Comparison of ENCODE assay signal across 12 cellular contexts in the genomic region with DNA sequence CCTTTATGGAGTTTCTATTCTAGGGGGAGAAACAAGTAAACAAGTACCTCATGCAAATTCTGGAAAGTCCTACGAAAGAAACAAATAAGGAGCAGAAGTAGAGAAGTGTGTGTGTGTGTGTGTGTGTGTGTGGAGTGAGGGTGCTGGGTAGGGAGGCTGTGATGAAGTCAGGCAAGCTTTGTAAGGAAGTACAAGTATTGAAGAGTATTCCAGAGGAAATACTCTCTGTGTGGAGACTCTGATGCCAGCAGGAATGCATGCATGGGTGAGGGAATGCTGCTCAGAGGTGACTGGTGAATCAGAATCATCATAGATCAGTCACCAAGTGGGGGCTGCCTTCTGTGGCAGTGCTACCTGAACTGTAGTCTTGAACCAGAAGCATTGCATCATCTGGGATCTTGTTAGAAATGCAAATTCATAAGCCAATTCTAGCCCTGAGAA. TPM values are rescaled to one million over a fixed set of nuclear protein-coding genes. Genes with fewer than 3 reads are reported as not detected.
DNase-seq lines count a peak whose midpoint lies in the region; ATAC-seq, FAIRE-seq and TF ChIP-seq lines count a peak whose summit lies in the region.
"Had no signal": no experiment of that assay in that cellular context is flagged by ENCODE, and none has a peak within 500 bp of the region (broad histone marks: within the 10 kb centered on the region; RNA-seq: fewer than 3 reads in every experiment).

No MANE protein-coding gene starts in this region.

- TF ChIP-seq POLR2A in GM12892 (IDR thresholded peaks at IDR 0.05; ENCODE audit: low read depth, low read length) = no peak
- no peak for TF ChIP-seq POLR2A in GM12878 (IDR thresholded peaks at IDR 0.05; ENCODE audit: low read depth, low read length)

- POLR2A ChIA-PET in GM12878 (lab: Charles Lee) = no interaction called here

- intact Hi-C loops in GM12878 (cut with micrococcal nuclease; ENCODE audit: unreplicated experiment) = no loop called here

- peak; percentile 66 for FAIRE-seq in GM12892 (lab: Jason Lieb, UNC)
- FAIRE-seq in GM12878 (lab: Jason Lieb, UNC) = peak; percentile 77

- H3K4me3 ChIP-seq in GM12878 (no peak overlapping the region), mesendoderm (ENCODE audit: low read length) (no peak overlapping the region)
- H3K4me3 ChIP-seq: colonic mucosa had no signal

- SMC1A ChIA-PET in GM12878 (lab: Charles Lee; ENCODE audit: uncharacterized antibody, unreplicated experiment) = interaction anchor here (1.8 kb wide), 1 partner anchor 9 kb away, joined by 5 read pairs; no protein-coding TSS in a partner anchor

- H3K4me2 ChIP-seq in GM12878 (ENCODE audit: control insufficient read depth, insufficient read depth) = 0 out of 2 replicates have a peak overlapping the region, but pooled peaks have one; percentile 64
- H3K4me2 ChIP-seq in mesendoderm (ENCODE audit: low read length) = no peak overlapping the region

- H3K4ac ChIP-seq in mesendoderm (ENCODE audit: low read depth, low read length) = no peak overlapping the region

- H2BK15ac ChIP-seq in mesendoderm (replicated peaks; ENCODE audit: low read depth) = no peak overlapping the region

- H3K79me1 ChIP-seq in mesendoderm (ENCODE audit: low read length) = no peaks in the 10 kb centered on the region

- peaks cover 8% of the 10 kb centered on the region; the same call in 2 of the 3 replicates for H3K9me3 ChIP-seq in GM12878 (replicated peaks; ENCODE audit: control insufficient read depth, insufficient read depth, low read length)
- H3K9me3 ChIP-seq: colonic mucosa had no signal

- RAD21 ChIA-PET in GM12878 (lab: Charles Lee; ENCODE audit: unreplicated experiment) = interaction anchor here (1.2 kb wide), 1 partner anchor 23 kb away, joined by 3 read pairs; no protein-coding TSS in a partner anchor

- H2AK5ac ChIP-seq in mesendoderm (ENCODE audit: low read length) = no peak overlapping the region

- H3K9ac ChIP-seq in GM12878 (ENCODE audit: control insufficient read depth, insufficient read depth, low read length) (no peak overlapping the region), mesendoderm (ENCODE audit: low read length) (no peak overlapping the region)

- in situ Hi-C loops in GM12878 (cut with MboI) = no loop called here

- no TSS peak for BruUV-seq in GM12878 (replicated peaks; lab: Mats Ljungman, UMichigan)

- no peak for DNase-seq in GM12892 (ENCODE audit: insufficient read length)
- no peak for DNase-seq in GM12878 (ENCODE audit: low read depth, low spot score)
- DNase-seq in mesendoderm = peak; percentile 75
- DNase-seq in activated effector memory CD4-positive, alpha-beta T cell treated with anti-CD3 and anti-CD28 coated beads, Interleukin-2, amount 50 U/mL, for 16 hours = no peak
- no peak for DNase-seq in OCI-M2 (lab: John Stamatoyannopoulos, UW; ENCODE audit: unreplicated experiment)
- DNase-seq in GOT3 (lab: John Stamatoyannopoulos, UW) = no peak
- DNase-seq: activated effector memory CD4-positive, alpha-beta T cell treated with Interleukin-2 at 50 U/mL for 16 hours; CD4-positive, CD25-positive, alpha-beta regulatory T cell; colonic mucosa; NCI-H2171 had no signal

- no peak overlapping the region for H3K23ac ChIP-seq in mesendoderm (ENCODE audit: low read length)

- WGBS in GM12878 (ENCODE audit: insufficient coverage, insufficient replicate concordance, low lambda C conversion rate, missing lambda C conversion rate) = 0% methylated on average over 1 of the region's 1 CpG
- no CpG with 5 or more reads among the region's 1 CpG for WGBS in mesendoderm (ENCODE audit: extremely low coverage, insufficient coverage, low lambda C conversion rate)

- H2BK120ac ChIP-seq in mesendoderm (ENCODE audit: low read depth, low read length) = no peak overlapping the region

- no peaks in the 10 kb centered on the region for H3K27me3 ChIP-seq in GM12878 (replicated peaks in 1 of 2; ENCODE audit: control insufficient read depth in 2 of 2, insufficient read depth in 2 of 2, low read length in 1 of 2)
- H3K27me3 ChIP-seq in mesendoderm (ENCODE audit: insufficient read depth, low read length, poor library complexity) = no peaks in the 10 kb centered on the region
- H3K27me3 ChIP-seq: colonic mucosa had no signal

- no peak for TF ChIP-seq RAD21 in GM12878 (IDR thresholded peaks at IDR 0.05; ENCODE audit: insufficient read depth, low read depth, low read length)

- TF ChIP-seq EP300 in GM12878 (IDR thresholded peaks at IDR 0.05; ENCODE audit: borderline replicate concordance in 1 of 2, control insufficient read depth in 1 of 2, low read depth in 2 of 2, low read length in 2 of 2) = no peak

- CTCF ChIA-PET in GM12878 (lab: Yijun Ruan, JAX) = interaction anchor here (0.7 to 3.9 kb wide), 3 partner anchors 14 to 456 kb away, joined by 3 to 15 read pairs (median 4); no protein-coding TSS in a partner anchor

- no peak overlapping the region for H4K5ac ChIP-seq in mesendoderm (ENCODE audit: low read length)

- H2BK5ac ChIP-seq in mesendoderm (ENCODE audit: low read length) = peak overlapping the region; percentile 64

- H3K79me2 ChIP-seq in GM12878 (ENCODE audit: control insufficient read depth, insufficient read depth, low read length) (no peaks in the 10 kb centered on the region), mesendoderm (ENCODE audit: control insufficient read depth, insufficient read depth, low read length) (no peaks in the 10 kb centered on the region)

- H4K8ac ChIP-seq in mesendoderm (ENCODE audit: low read depth, low read length) = no peak overlapping the region

- TF ChIP-seq CTCF in GM12878 (IDR thresholded peaks at IDR 0.05 in 2 of 3, conservative IDR thresholded peaks at IDR 0.05 in 1 of 3; ENCODE audit: control insufficient read depth in 2 of 3, extremely low read depth in 1 of 3, insufficient read depth in 1 of 3, low read depth in 3 of 3, low read length in 3 of 3) = no peak

- H3K18ac ChIP-seq in mesendoderm (ENCODE audit: low read length) = no peak overlapping the region

- ATAC-seq in HG02678 (IDR thresholded peaks at IDR 0.05; ENCODE audit: unreplicated experiment) (peak; percentile 13), GM12878 (peak; percentile 27), HG02981 (IDR thresholded peaks at IDR 0.05; ENCODE audit: unreplicated experiment) (no peak)

- H4K20me1 ChIP-seq in GM12878 (ENCODE audit: control insufficient read depth, insufficient read depth) = no peaks in the 10 kb centered on the region

- peak overlapping the region; percentile 38 for H3K56ac ChIP-seq in mesendoderm (ENCODE audit: low read length)

- H3K4me1 ChIP-seq in GM12878 (ENCODE audit: control insufficient read depth, insufficient read depth, low read length) = peaks cover 9% of the 10 kb centered on the region
- H3K4me1 ChIP-seq in mesendoderm (ENCODE audit: control insufficient read depth, low read depth, low read length) = peaks cover 2% of the 10 kb centered on the region
- H3K4me1 ChIP-seq: colonic mucosa had no signal

- H3K27ac ChIP-seq in GM12878 (ENCODE audit: control insufficient read depth, insufficient read depth) = peak overlapping the region; percentile 59
- no peak overlapping the region for H3K27ac ChIP-seq in mesendoderm (ENCODE audit: low read depth, low read length)
- H3K27ac ChIP-seq: colonic mucosa had no signal

- no peaks in the 10 kb centered on the region for H3K36me3 ChIP-seq in GM12878 (ENCODE audit: control insufficient read depth in 2 of 2, insufficient read depth in 2 of 2, low read length in 1 of 2)
- H3K36me3 ChIP-seq in mesendoderm (ENCODE audit: control insufficient read depth, insufficient read depth, low read length) = no peaks in the 10 kb centered on the region
- H3K36me3 ChIP-seq: colonic mucosa had no signal

- H2AFZ ChIP-seq in GM12878 (ENCODE audit: control insufficient read depth, low read depth, low read length) = 0 out of 2 replicates have a peak overlapping the region, but pooled peaks have one; percentile 9

TF ChIP-seq in GM12878, 131 proteins besides CTCF, POLR2A, EP300 and RAD21 (continues in another document):
- no peak for TF ChIP-seq NR2C2 (IDR thresholded peaks at IDR 0.05; ENCODE audit: borderline replicate concordance, control insufficient read depth, insufficient read length, low read depth)
- TF ChIP-seq MAX (IDR thresholded peaks at IDR 0.05; ENCODE audit: low read depth, low read length) = no peak

RNA-seq across cellular contexts. Expression of gene SLC4A3, which starts 34.5 kb away (rescaled TPM):
- not detected for polyA plus RNA-seq in GM12892 (2012; ENCODE audit: missing spikeins)
- total RNA-seq in GM12878 (2013; cell fraction: nucleolus; rRNA removed) = not detected in 2 replicates
- not detected in 2 replicates for total RNA-seq in GM12878 (2014; rRNA removed)
- not detected in 2 replicates for total RNA-seq in GM12878 (2014; rRNA removed; fragmentation: Illumina TruSeq; extraction: Trizol)
- 0.05 TPM in 1 of 2 replicates, not detected in the other for total RNA-seq in GM12878 (2021)
- not detected for polyA plus RNA-seq in GM12878 (2011; ENCODE audit: low read depth)
- polyA plus RNA-seq in GM12878 (2011; rRNA removed) = 0.05 TPM in 1 of 2 replicates, not detected in the other
- 0.12 and 0.13 TPM in 2 replicates for polyA plus RNA-seq in GM12878 (2011; cell fraction: cytosol; rRNA removed)
- 0.12 and 0.21 TPM in 2 replicates for polyA plus RNA-seq in GM12878 (2011; cell fraction: nucleus; rRNA removed)
- not detected in 2 replicates for polyA plus RNA-seq in GM12878 (2012)
- not detected in 2 replicates for polyA plus RNA-seq in GM12878 (2014; fragmentation: Illumina TruSeq; extraction: Trizol)
- not detected for polyA plus RNA-seq in GM12878 (2014; fragmentation: Nextera tagmentation; extraction: Ambion mirVana)
- polyA plus RNA-seq in GM12878 (2014; rRNA removed) = not detected in 2 replicates
- polyA plus RNA-seq in GM12878 (2016; fragmentation: Nextera tagmentation; extraction: Ambion mirVana) = under 1 TPM in 1 of 2 experiments, not detected in 1; 0.08 TPM
- polyA minus RNA-seq in GM12878 (2011; rRNA and poly(A)+ RNA removed) = 0.15 TPM in 1 of 2 replicates, not detected in the other
- polyA minus RNA-seq in GM12878 (2011; cell fraction: cytosol; rRNA and poly(A)+ RNA removed) = not detected in 2 replicates
- not detected in 2 replicates for polyA minus RNA-seq in GM12878 (2011; cell fraction: nucleus; rRNA and poly(A)+ RNA removed)
- 3.0 TPM for polyA plus RNA-seq in mesendoderm (2013, experiment 1 of 2)
- 2.8 TPM for polyA plus RNA-seq in mesendoderm (2013, experiment 2 of 2)
- total RNA-seq: CD4-positive, CD25-positive, alpha-beta regulatory T cell had no signal
- polyA plus RNA-seq: CD4-positive, CD25-positive, alpha-beta regulatory T cell had no signal
